ENCODE assay signal across 26 cellular contexts in genomic region chr14:73249564-73250316, GRCh38.
"Had no signal": no experiment of that assay in that cellular context is flagged by ENCODE, and none has a peak within 500 bp of the region (broad histone marks: within the 10 kb centered on the region; RNA-seq: fewer than 3 reads in every experiment).

No MANE protein-coding gene starts in this region.

- H3K4me3 ChIP-seq: gastroesophageal sphincter, stomach, suprapubic skin, tibial nerve had no signal

- H3K9me3 Mint-ChIP-seq: activated T-cell treated with anti-CD3 and anti-CD28 coated beads, Interleukin-2, amount 50 U/mL, for 4 hours; activated T-helper 2 cell treated with anti-CD3 and anti-CD28 coated beads, Interferon-gamma antibody, Interleukin-2, Interleukin-4, amounts not matched to agents 10 μg/mL and 5 μg/mL and 100 μg/mL, durations not matched to agents 14 hours and 24 hours and 36 hours; endodermal cell; memory B cell; nephron; T-cell; T-helper 2 cell treated with Interferon-gamma antibody and Interleukin-4, amounts not matched to agents 5 μg/mL and 100 μg/mL, for 36 hours had no signal

- DNase-seq: activated CD4-positive, alpha-beta T cell treated with anti-CD3 and anti-CD28 coated beads for 1 hour; activated CD4-positive, alpha-beta T cell treated with anti-CD3 and anti-CD28 coated beads, Interleukin-2, amount 50 U/mL, for 4 hours; activated CD8-positive, alpha-beta memory T cell treated with anti-CD3 and anti-CD28 coated beads, Interleukin-2, amount 50 U/mL, for 48 hours; activated naive CD4-positive, alpha-beta T cell; activated T-cell treated with anti-CD3 and anti-CD28 coated beads, Interleukin-2, amount 50 U/mL, for 4 hours; amygdala; cerebellar nuclear complex; cortex of kidney; head of caudate nucleus; left cardiac atrium; retina; stimulated activated CD4-positive, alpha-beta T cell treated with anti-CD3 and anti-CD28 coated beads, Interleukin-12 subunit alpha, Interleukin-12 subunit beta, amount 100 ng/mL, for 4 hours; stimulated activated CD4-positive, alpha-beta T cell treated with anti-CD3 and anti-CD28 coated beads, Interleukin-1b, Interleukin-23, amount 100 ng/mL, for 48 hours; stomach; T-cell; WERI-Rb-1 had no signal

- H3K36me3 Mint-ChIP-seq: memory B cell, T-cell had no signal

- H3K27ac Mint-ChIP-seq: activated T-helper 2 cell treated with anti-CD3 and anti-CD28 coated beads, Interferon-gamma antibody, Interleukin-2, Interleukin-4, amounts not matched to agents 10 μg/mL and 5 μg/mL and 100 μg/mL, durations not matched to agents 14 hours and 24 hours and 36 hours; endodermal cell; memory B cell; nephron; T-cell; T-helper 2 cell treated with Interferon-gamma antibody and Interleukin-4, amounts not matched to agents 5 μg/mL and 100 μg/mL, for 36 hours had no signal

- FAIRE-seq: islet of Langerhans, TTC549 had no signal

- H3K27ac ChIP-seq: gastroesophageal sphincter, stomach, suprapubic skin, tibial nerve, WERI-Rb-1 had no signal

- H3K4me1 Mint-ChIP-seq: endodermal cell, nephron had no signal

- H3K9me3 ChIP-seq: gastroesophageal sphincter, stomach, suprapubic skin, tibial nerve had no signal

- H3K27me3 ChIP-seq: gastroesophageal sphincter, suprapubic skin, tibial nerve had no signal

- ATAC-seq: activated T-cell treated with anti-CD3 and anti-CD28 coated beads, Interleukin-2, amount 50 U/mL, for 4 hours; gastroesophageal sphincter; left cardiac atrium; T-cell had no signal

- H3K36me3 ChIP-seq: WERI-Rb-1 had no signal

- H3K4me3 Mint-ChIP-seq: activated T-cell treated with anti-CD3 and anti-CD28 coated beads, Interleukin-2, amount 50 U/mL, for 4 hours; endodermal cell; memory B cell; nephron; T-cell; T-helper 2 cell treated with Interferon-gamma antibody and Interleukin-4, amounts not matched to agents 5 μg/mL and 100 μg/mL, for 36 hours had no signal
